In the genomic region with DNA sequence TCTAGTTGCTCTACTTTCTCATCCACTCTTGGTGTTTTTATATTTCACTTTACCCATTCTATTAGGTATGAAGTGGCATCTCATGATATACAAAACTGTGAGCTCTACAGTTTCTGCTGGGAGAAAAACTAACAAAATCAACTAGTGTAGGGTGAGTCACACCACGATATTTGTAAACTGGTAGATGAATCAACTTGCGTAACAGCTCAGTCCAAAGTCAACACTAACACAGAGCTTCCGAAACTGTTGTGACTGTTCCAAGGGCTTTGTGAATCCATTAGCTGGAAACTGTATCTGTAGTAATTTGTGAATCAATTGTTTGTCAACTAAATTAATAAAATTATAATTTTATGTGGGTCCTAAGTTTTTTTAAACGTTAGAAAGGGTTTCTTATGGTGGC, we compare ENCODE assay signal across 12 cellular contexts.
DNase-seq lines count a peak whose midpoint lies in the region; TF ChIP-seq lines count a peak whose summit lies in the region.
"Had no signal": no experiment of that assay in that cellular context is flagged by ENCODE, and none has a peak within 500 bp of the region (broad histone marks: within the 10 kb centered on the region; RNA-seq: fewer than 3 reads in every experiment).

No MANE protein-coding gene starts in this region.

- H3K4me3 Mint-ChIP-seq in Caco-2 (ENCODE audit: unreplicated experiment): no peak overlapping the region
- no peak overlapping the region for H3K4me3 Mint-ChIP-seq in activated naive CD8-positive, alpha-beta T cell treated with anti-CD3 and anti-CD28 coated beads for 36 hours
- H3K4me3 Mint-ChIP-seq: activated B cell treated with CpG ODN at 0.5 μM for 24 hours; CD4-positive, alpha-beta memory T cell; naive B cell had no signal

- intact Hi-C loops in Caco-2 (cut with micrococcal nuclease; ENCODE audit: unreplicated experiment): loop anchor here (1.0 kb wide), 1 partner anchor 31 kb away; no protein-coding TSS in a partner anchor
- intact Hi-C loops in colonic mucosa (cut with DNase I): no loop called here
- intact Hi-C loops in spleen (cut with DNase I; ENCODE audit: low total_unique reads): no loop called here

- H3K27me3 ChIP-seq in Caco-2 (replicated peaks; ENCODE audit: control insufficient read depth, insufficient read depth, low read length) (no peaks in the 10 kb centered on the region), colonic mucosa (no peaks in the 10 kb centered on the region), liver (ENCODE audit: control insufficient read depth in 4 of 4, insufficient read depth in 4 of 4, low read length in 3 of 4) (no peaks in the 10 kb centered on the region), spleen (replicated peaks in 1 of 7) (no peaks in the 10 kb centered on the region)

- BruUV-seq in Caco-2 (replicated peaks; lab: Mats Ljungman, UMichigan): no TSS peak

- CTCF ChIA-PET in Caco-2 (lab: Charles Lee): no interaction called here

- no peaks in the 10 kb centered on the region for H3K36me3 ChIP-seq in Caco-2 (ENCODE audit: control insufficient read depth, insufficient read depth, low read length)
- no peaks in the 10 kb centered on the region for H3K36me3 ChIP-seq in colonic mucosa
- no peaks in the 10 kb centered on the region for H3K36me3 ChIP-seq in liver (ENCODE audit: control insufficient read depth in 4 of 4, insufficient read depth in 3 of 4, low read depth in 1 of 4, low read length in 3 of 4)
- H3K36me3 ChIP-seq in spleen: no peaks in the 10 kb centered on the region

- WGBS in liver: 31% methylated on average over 4 of the region's 4 CpGs
- 86 to 93% (median 89%) methylated on average over 4 of the region's 4 CpGs for WGBS in spleen, 5 donors

- peak overlapping the region; percentile 69 for H3K27ac Mint-ChIP-seq in Caco-2 (ENCODE audit: unreplicated experiment)
- H3K27ac Mint-ChIP-seq in activated naive CD8-positive, alpha-beta T cell treated with anti-CD3 and anti-CD28 coated beads for 36 hours: no peak overlapping the region
- H3K27ac Mint-ChIP-seq: activated B cell treated with CpG ODN at 0.5 μM for 24 hours; CD4-positive, alpha-beta memory T cell had no signal

- peak in 1 of 2 experiments; percentile 49 for DNase-seq in Caco-2
- DNase-seq in M059J (ENCODE audit: low read depth): peak; percentile 82
- peak; percentile 52 for DNase-seq in colonic mucosa
- DNase-seq in NCI-H2029 (lab: John Stamatoyannopoulos, UW): no peak
- DNase-seq in SKM-1 (lab: John Stamatoyannopoulos, UW; ENCODE audit: unreplicated experiment): no peak
- DNase-seq in spleen: no peak
- no peak for DNase-seq in activated naive CD8-positive, alpha-beta T cell treated with anti-CD3 and anti-CD28 coated beads for 36 hours
- DNase-seq: activated B cell treated with CpG ODN at 0.5 μM for 24 hours; CD4-positive, alpha-beta memory T cell; naive B cell; stimulated activated CD4-positive, alpha-beta T cell treated with anti-CD3 and anti-CD28 coated beads, Interleukin-12 subunit alpha, Interleukin-12 subunit beta, amount 100 ng/mL, for 4 hours had no signal

- H3K36me3 Mint-ChIP-seq in Caco-2 (ENCODE audit: insufficient read depth, unreplicated experiment): peaks cover 9% of the 10 kb centered on the region
- no peaks in the 10 kb centered on the region for H3K36me3 Mint-ChIP-seq in activated naive CD8-positive, alpha-beta T cell treated with anti-CD3 and anti-CD28 coated beads for 36 hours
- H3K36me3 Mint-ChIP-seq: CD4-positive, alpha-beta memory T cell; naive B cell had no signal

- H3K9me3 Mint-ChIP-seq in Caco-2 (ENCODE audit: unreplicated experiment): no peaks in the 10 kb centered on the region
- no peaks in the 10 kb centered on the region for H3K9me3 Mint-ChIP-seq in activated naive CD8-positive, alpha-beta T cell treated with anti-CD3 and anti-CD28 coated beads for 36 hours
- H3K9me3 Mint-ChIP-seq: activated B cell treated with CpG ODN at 0.5 μM for 24 hours; CD4-positive, alpha-beta memory T cell had no signal

- TF ChIP-seq POLR2A in spleen (IDR thresholded peaks at IDR 0.05): no peak

- TF ChIP-seq CTCF in Caco-2 (IDR thresholded peaks at IDR 0.05; ENCODE audit: insufficient read depth in 1 of 2, low read depth in 1 of 2, low read length in 1 of 2, severe bottlenecking in 1 of 2, unreplicated experiment in 1 of 2) (no peak), colonic mucosa (IDR thresholded peaks at IDR 0.05) (no peak), liver (IDR thresholded peaks at IDR 0.05; ENCODE audit: low read depth, low read length, missing input control) (no peak), spleen (IDR thresholded peaks at IDR 0.05 in 8 of 11, conservative IDR thresholded peaks at IDR 0.05 in 3 of 11) (no peak)

- H3K4me1 ChIP-seq in Caco-2: peaks cover 47% of the 10 kb centered on the region
- no peaks in the 10 kb centered on the region for H3K4me1 ChIP-seq in colonic mucosa
- H3K4me1 ChIP-seq in liver (ENCODE audit: control insufficient read depth in 4 of 4, insufficient read depth in 4 of 4, low read length in 3 of 4): peaks cover 0 to 4% (median 3%) of the 10 kb centered on the region in 4 donors
- H3K4me1 ChIP-seq in spleen: no peaks in the 10 kb centered on the region

- H3K27ac ChIP-seq in colonic mucosa: no peak overlapping the region
- peak overlapping the region in 1 of 2 donors; percentile 16 for H3K27ac ChIP-seq in liver (ENCODE audit: low read depth in 1 of 2, low read length in 2 of 2)
- H3K27ac ChIP-seq in spleen: no peak overlapping the region

- peak; percentile 36 to 45 for TF ChIP-seq RAD21 in liver (IDR thresholded peaks at IDR 0.05)

- H3K4me3 ChIP-seq in Caco-2 (ENCODE audit: low read depth, low read length): no peak overlapping the region
- H3K4me3 ChIP-seq in colonic mucosa: no peak overlapping the region
- no peak overlapping the region for H3K4me3 ChIP-seq in liver (ENCODE audit: low read depth in 1 of 3, low read length in 3 of 3)
- no peak overlapping the region for H3K4me3 ChIP-seq in spleen

- H3K27me3 Mint-ChIP-seq in Caco-2 (ENCODE audit: insufficient read depth, unreplicated experiment): no peaks in the 10 kb centered on the region
- no peaks in the 10 kb centered on the region for H3K27me3 Mint-ChIP-seq in activated naive CD8-positive, alpha-beta T cell treated with anti-CD3 and anti-CD28 coated beads for 36 hours

- H3K9me3 ChIP-seq in Caco-2 (no peaks in the 10 kb centered on the region), colonic mucosa (no peaks in the 10 kb centered on the region), liver (ENCODE audit: control insufficient read depth in 4 of 4, low read length in 3 of 4) (no peaks in the 10 kb centered on the region), spleen (no peaks in the 10 kb centered on the region)

- no peak overlapping the region for H3K9ac ChIP-seq in colonic mucosa (ENCODE audit: low read depth in 2 of 2, low read length in 2 of 2)
- H3K9ac ChIP-seq in liver (ENCODE audit: low read depth in 1 of 2, low read length in 2 of 2): no peak overlapping the region

- peaks cover 44% of the 10 kb centered on the region for H3K4me1 Mint-ChIP-seq in Caco-2 (ENCODE audit: low read depth, unreplicated experiment)
- no peaks in the 10 kb centered on the region for H3K4me1 Mint-ChIP-seq in activated naive CD8-positive, alpha-beta T cell treated with anti-CD3 and anti-CD28 coated beads for 36 hours
- H3K4me1 Mint-ChIP-seq: activated B cell treated with CpG ODN at 0.5 μM for 24 hours had no signal

- POLR2A ChIA-PET in Caco-2 (lab: Charles Lee): interaction anchor here (0.7 kb wide), 1 partner anchor 39 kb away, joined by 3 read pairs; no protein-coding TSS in a partner anchor

TF ChIP-seq in liver, 16 proteins besides CTCF, POLR2A, EP300 and RAD21 (continues in another document):
- TF ChIP-seq FOXA1 (IDR thresholded peaks at IDR 0.05) (peak; percentile 97), MAX (IDR thresholded peaks at IDR 0.05) (no peak), RXRA (IDR thresholded peaks at IDR 0.05) (peak in 1 of 2 donors; percentile 56), NR2F2 (IDR thresholded peaks at IDR 0.05) (no peak), EGR1 (IDR thresholded peaks at IDR 0.05; ENCODE audit: low read depth in 2 of 2) (no peak), HNF4A (conservative IDR thresholded peaks at IDR 0.05) (peak; percentile 90 to 91), ZBTB33 (IDR thresholded peaks at IDR 0.05) (peak; percentile 48), HNF4G (IDR thresholded peaks at IDR 0.05) (peak; percentile 81), JUND (IDR thresholded peaks at IDR 0.05) (peak; percentile 98)

Comparison
In these comparisons a context has a peak if more than half of its experiments do, and no peak if none do; other contexts are left out.
1. DNase-seq: peak in M059J (single experiment) and colonic mucosa (single experiment); none in NCI-H2029 (single experiment), SKM-1 (single experiment), spleen (single experiment) and activated naive CD8-positive, alpha-beta T cell treated with anti-CD3 and anti-CD28 coated beads for 36 hours (single experiment).